ENCODE assay signal across 10 cellular contexts in genomic region chr11:65434667-65435179, GRCh38. TPM values are rescaled to one million over a fixed set of nuclear protein-coding genes. Genes with fewer than 3 reads are reported as not detected.
DNase-seq lines count a peak whose midpoint lies in the region; ATAC-seq lines count a peak whose summit lies in the region.
"Had no signal": no experiment of that assay in that cellular context is flagged by ENCODE, and none has a peak within 500 bp of the region (broad histone marks: within the 10 kb centered on the region; RNA-seq: fewer than 3 reads in every experiment).

No MANE protein-coding gene starts in this region.

- no peaks in the 10 kb centered on the region for H3K9me3 ChIP-seq in CD4-positive, CD25-positive, alpha-beta regulatory T cell (ENCODE audit: control insufficient read depth in 2 of 2, low read length in 2 of 2)
- no peaks in the 10 kb centered on the region for H3K9me3 ChIP-seq in mesodermal cell (ENCODE audit: control insufficient read depth, low read length)
- H3K9me3 ChIP-seq: Peyer's patch had no signal

- peak in 1 of 3 donors; percentile 12 for DNase-seq in CD4-positive, CD25-positive, alpha-beta regulatory T cell
- DNase-seq in NCI-H1417 (lab: John Stamatoyannopoulos, UW), result peak in 2 of 3 experiments; percentile 56 to 87
- DNase-seq in cerebellar cortex (ENCODE audit: low spot score), result peak; percentile 14
- no peak for DNase-seq in NCI-H128 (lab: John Stamatoyannopoulos, UW; ENCODE audit: unreplicated experiment)
- no peak for DNase-seq in HuH-7.5 (ENCODE audit: low spot score)
- DNase-seq: stimulated activated CD4-positive, alpha-beta T cell treated with anti-CD3 and anti-CD28 coated beads, Interleukin-15, amount 100 ng/mL, for 24 hours had no signal

- no peak overlapping the region for H3K4me3 ChIP-seq in CD4-positive, CD25-positive, alpha-beta regulatory T cell (ENCODE audit: low read depth, low read length)
- H3K4me3 ChIP-seq in mesodermal cell (ENCODE audit: extremely low read depth, insufficient read depth, low read length, poor library complexity, severe bottlenecking), result no peak overlapping the region
- H3K4me3 ChIP-seq: Peyer's patch had no signal

- H3K4me1 Mint-ChIP-seq in CD4-positive, CD25-positive, alpha-beta regulatory T cell, result peaks cover 34 to 77% (median 65%) of the 10 kb centered on the region in 4 donors

- no peaks in the 10 kb centered on the region for H3K9me3 Mint-ChIP-seq in CD4-positive, CD25-positive, alpha-beta regulatory T cell

- no peaks in the 10 kb centered on the region for H3K27me3 ChIP-seq in CD4-positive, CD25-positive, alpha-beta regulatory T cell (ENCODE audit: control insufficient read depth, insufficient read depth, low read length)
- H3K27me3 ChIP-seq: Peyer's patch had no signal

- 88 to 100% methylated on average over 2 to 4 of the region's 4 CpGs for WGBS in mesodermal cell (ENCODE audit: insufficient coverage in 2 of 2), 2 experiments

- H3K4me3 Mint-ChIP-seq in CD4-positive, CD25-positive, alpha-beta regulatory T cell, result peak overlapping the region in 1 of 4 donors; percentile 33

- H3K27me3 Mint-ChIP-seq in CD4-positive, CD25-positive, alpha-beta regulatory T cell, result no peaks in the 10 kb centered on the region

- H3K36me3 Mint-ChIP-seq in CD4-positive, CD25-positive, alpha-beta regulatory T cell, result peaks cover 29% of the 10 kb centered on the region

- peak overlapping the region; percentile 13 to 89 (median 75) for H3K27ac Mint-ChIP-seq in CD4-positive, CD25-positive, alpha-beta regulatory T cell

- peak overlapping the region; percentile 42 for H3K27ac ChIP-seq in CD4-positive, CD25-positive, alpha-beta regulatory T cell (ENCODE audit: insufficient read depth, low read length, poor library complexity, severe bottlenecking)
- H3K27ac ChIP-seq in mesodermal cell (ENCODE audit: low read depth, low read length, severe bottlenecking), result peak overlapping the region; percentile 4

- H3K36me3 ChIP-seq in CD4-positive, CD25-positive, alpha-beta regulatory T cell (ENCODE audit: control insufficient read depth, insufficient read depth, low read length), result peaks cover 44% of the 10 kb centered on the region
- H3K36me3 ChIP-seq in mesodermal cell (ENCODE audit: control insufficient read depth, insufficient read depth, low read length), result peaks cover 89% of the 10 kb centered on the region

- H3K4me1 ChIP-seq in CD4-positive, CD25-positive, alpha-beta regulatory T cell (ENCODE audit: control insufficient read depth, insufficient read depth, low read length, poor library complexity, severe bottlenecking), result peaks cover 47% of the 10 kb centered on the region
- no peaks in the 10 kb centered on the region for H3K4me1 ChIP-seq in mesodermal cell (ENCODE audit: control insufficient read depth, insufficient read depth, low read length, poor library complexity, severe bottlenecking)

- no peak for ATAC-seq in CD4-positive, CD25-positive, alpha-beta regulatory T cell (ENCODE audit: low read depth in 2 of 2)
- ATAC-seq in HG02938 (IDR thresholded peaks at IDR 0.05; ENCODE audit: unreplicated experiment), result no peak
- ATAC-seq in GM18511 (IDR thresholded peaks at IDR 0.05; ENCODE audit: unreplicated experiment), result no peak

RNA-seq across cellular contexts. Expression of gene NEAT1, which starts 12.1 kb away (rescaled TPM):
- total RNA-seq in CD4-positive, CD25-positive, alpha-beta regulatory T cell, result 890 TPM
- 1 to 10 TPM; 1.4 to 3.1 (median 1.9) TPM for polyA plus RNA-seq in CD4-positive, CD25-positive, alpha-beta regulatory T cell
- polyA plus RNA-seq in mesodermal cell (2013, experiment 1 of 2), result 32.4 TPM
- polyA plus RNA-seq in mesodermal cell (2013, experiment 2 of 2), result 28.8 TPM

RNA-seq across cellular contexts. Expression of gene FRMD8, which starts 48.3 kb away (rescaled TPM):
- 47.4 TPM for total RNA-seq in CD4-positive, CD25-positive, alpha-beta regulatory T cell
- polyA plus RNA-seq in CD4-positive, CD25-positive, alpha-beta regulatory T cell, result 10 to 100 TPM; 48.7 to 55.1 (median 53.9) TPM
- 58.2 TPM for polyA plus RNA-seq in mesodermal cell (2013, experiment 1 of 2)
- polyA plus RNA-seq in mesodermal cell (2013, experiment 2 of 2), result 48.4 TPM

RNA-seq across cellular contexts. Expression of gene SLC25A45, which starts 52.3 kb away (rescaled TPM):
- total RNA-seq in CD4-positive, CD25-positive, alpha-beta regulatory T cell, result 40.3 TPM
- 10 to 100 TPM; 11.1 to 16.9 (median 13.8) TPM for polyA plus RNA-seq in CD4-positive, CD25-positive, alpha-beta regulatory T cell
- 2.9 TPM for polyA plus RNA-seq in mesodermal cell (2013, experiment 1 of 2)
- polyA plus RNA-seq in mesodermal cell (2013, experiment 2 of 2), result 2.6 TPM

Comparison
In these comparisons a context has a peak if more than half of its experiments do, and no peak if none do; other contexts are left out.
1. DNase-seq: peak in NCI-H1417 (2 of 3) and cerebellar cortex (single experiment); none in NCI-H128 (single experiment) and HuH-7.5 (single experiment).